ENCODE assay signal across 1 cellular context in the genomic region with DNA sequence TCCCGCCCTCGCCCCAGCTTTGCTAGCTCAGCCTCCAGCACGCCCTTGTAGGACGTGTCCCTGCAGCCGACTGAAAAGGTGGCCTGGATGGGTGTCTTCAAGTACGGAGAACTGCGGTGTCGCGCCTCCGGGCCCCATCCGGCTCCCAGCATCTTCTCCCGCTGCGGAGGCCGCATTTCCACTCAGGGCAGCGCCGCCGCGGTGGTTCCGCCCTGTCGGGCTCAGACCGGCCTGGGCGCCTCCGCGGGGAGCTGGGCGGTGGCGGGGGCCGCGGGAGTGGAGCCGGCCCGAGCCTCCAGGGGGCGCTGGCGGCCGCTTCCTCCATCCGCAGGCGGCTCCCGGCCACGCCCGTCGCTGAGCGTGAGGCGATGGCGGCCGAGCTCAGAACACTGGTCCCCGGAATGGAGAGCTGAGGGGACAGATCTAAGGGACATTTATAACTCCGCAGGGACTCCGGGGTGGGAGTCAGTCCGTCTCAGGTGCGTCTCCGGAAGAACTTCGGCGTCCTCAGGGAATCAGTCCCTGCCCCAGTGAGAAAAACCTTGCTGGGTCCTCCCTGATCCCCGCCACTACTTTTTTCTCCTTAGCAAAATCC.
A peak's percentile ranks its signal among the peaks of the same experiment; 100 is the strongest.
TF ChIP-seq lines count a peak whose summit lies in the region.

No MANE protein-coding gene starts in this region.

TF ChIP-seq in K562, 482 proteins besides CTCF, POLR2A, EP300 and RAD21 (continued from another document and continues in another):
- TF ChIP-seq, protein P1, sequence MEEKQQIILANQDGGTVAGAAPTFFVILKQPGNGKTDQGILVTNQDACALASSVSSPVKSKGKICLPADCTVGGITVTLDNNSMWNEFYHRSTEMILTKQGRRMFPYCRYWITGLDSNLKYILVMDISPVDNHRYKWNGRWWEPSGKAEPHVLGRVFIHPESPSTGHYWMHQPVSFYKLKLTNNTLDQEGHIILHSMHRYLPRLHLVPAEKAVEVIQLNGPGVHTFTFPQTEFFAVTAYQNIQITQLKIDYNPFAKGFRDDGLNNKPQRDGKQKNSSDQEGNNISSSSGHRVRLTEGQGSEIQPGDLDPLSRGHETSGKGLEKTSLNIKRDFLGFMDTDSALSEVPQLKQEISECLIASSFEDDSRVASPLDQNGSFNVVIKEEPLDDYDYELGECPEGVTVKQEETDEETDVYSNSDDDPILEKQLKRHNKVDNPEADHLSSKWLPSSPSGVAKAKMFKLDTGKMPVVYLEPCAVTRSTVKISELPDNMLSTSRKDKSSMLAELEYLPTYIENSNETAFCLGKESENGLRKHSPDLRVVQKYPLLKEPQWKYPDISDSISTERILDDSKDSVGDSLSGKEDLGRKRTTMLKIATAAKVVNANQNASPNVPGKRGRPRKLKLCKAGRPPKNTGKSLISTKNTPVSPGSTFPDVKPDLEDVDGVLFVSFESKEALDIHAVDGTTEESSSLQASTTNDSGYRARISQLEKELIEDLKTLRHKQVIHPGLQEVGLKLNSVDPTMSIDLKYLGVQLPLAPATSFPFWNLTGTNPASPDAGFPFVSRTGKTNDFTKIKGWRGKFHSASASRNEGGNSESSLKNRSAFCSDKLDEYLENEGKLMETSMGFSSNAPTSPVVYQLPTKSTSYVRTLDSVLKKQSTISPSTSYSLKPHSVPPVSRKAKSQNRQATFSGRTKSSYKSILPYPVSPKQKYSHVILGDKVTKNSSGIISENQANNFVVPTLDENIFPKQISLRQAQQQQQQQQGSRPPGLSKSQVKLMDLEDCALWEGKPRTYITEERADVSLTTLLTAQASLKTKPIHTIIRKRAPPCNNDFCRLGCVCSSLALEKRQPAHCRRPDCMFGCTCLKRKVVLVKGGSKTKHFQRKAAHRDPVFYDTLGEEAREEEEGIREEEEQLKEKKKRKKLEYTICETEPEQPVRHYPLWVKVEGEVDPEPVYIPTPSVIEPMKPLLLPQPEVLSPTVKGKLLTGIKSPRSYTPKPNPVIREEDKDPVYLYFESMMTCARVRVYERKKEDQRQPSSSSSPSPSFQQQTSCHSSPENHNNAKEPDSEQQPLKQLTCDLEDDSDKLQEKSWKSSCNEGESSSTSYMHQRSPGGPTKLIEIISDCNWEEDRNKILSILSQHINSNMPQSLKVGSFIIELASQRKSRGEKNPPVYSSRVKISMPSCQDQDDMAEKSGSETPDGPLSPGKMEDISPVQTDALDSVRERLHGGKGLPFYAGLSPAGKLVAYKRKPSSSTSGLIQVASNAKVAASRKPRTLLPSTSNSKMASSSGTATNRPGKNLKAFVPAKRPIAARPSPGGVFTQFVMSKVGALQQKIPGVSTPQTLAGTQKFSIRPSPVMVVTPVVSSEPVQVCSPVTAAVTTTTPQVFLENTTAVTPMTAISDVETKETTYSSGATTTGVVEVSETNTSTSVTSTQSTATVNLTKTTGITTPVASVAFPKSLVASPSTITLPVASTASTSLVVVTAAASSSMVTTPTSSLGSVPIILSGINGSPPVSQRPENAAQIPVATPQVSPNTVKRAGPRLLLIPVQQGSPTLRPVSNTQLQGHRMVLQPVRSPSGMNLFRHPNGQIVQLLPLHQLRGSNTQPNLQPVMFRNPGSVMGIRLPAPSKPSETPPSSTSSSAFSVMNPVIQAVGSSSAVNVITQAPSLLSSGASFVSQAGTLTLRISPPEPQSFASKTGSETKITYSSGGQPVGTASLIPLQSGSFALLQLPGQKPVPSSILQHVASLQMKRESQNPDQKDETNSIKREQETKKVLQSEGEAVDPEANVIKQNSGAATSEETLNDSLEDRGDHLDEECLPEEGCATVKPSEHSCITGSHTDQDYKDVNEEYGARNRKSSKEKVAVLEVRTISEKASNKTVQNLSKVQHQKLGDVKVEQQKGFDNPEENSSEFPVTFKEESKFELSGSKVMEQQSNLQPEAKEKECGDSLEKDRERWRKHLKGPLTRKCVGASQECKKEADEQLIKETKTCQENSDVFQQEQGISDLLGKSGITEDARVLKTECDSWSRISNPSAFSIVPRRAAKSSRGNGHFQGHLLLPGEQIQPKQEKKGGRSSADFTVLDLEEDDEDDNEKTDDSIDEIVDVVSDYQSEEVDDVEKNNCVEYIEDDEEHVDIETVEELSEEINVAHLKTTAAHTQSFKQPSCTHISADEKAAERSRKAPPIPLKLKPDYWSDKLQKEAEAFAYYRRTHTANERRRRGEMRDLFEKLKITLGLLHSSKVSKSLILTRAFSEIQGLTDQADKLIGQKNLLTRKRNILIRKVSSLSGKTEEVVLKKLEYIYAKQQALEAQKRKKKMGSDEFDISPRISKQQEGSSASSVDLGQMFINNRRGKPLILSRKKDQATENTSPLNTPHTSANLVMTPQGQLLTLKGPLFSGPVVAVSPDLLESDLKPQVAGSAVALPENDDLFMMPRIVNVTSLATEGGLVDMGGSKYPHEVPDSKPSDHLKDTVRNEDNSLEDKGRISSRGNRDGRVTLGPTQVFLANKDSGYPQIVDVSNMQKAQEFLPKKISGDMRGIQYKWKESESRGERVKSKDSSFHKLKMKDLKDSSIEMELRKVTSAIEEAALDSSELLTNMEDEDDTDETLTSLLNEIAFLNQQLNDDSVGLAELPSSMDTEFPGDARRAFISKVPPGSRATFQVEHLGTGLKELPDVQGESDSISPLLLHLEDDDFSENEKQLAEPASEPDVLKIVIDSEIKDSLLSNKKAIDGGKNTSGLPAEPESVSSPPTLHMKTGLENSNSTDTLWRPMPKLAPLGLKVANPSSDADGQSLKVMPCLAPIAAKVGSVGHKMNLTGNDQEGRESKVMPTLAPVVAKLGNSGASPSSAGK (IDR thresholded peaks at IDR 0.05) = peak; percentile 62
- TF ChIP-seq, protein P2, sequence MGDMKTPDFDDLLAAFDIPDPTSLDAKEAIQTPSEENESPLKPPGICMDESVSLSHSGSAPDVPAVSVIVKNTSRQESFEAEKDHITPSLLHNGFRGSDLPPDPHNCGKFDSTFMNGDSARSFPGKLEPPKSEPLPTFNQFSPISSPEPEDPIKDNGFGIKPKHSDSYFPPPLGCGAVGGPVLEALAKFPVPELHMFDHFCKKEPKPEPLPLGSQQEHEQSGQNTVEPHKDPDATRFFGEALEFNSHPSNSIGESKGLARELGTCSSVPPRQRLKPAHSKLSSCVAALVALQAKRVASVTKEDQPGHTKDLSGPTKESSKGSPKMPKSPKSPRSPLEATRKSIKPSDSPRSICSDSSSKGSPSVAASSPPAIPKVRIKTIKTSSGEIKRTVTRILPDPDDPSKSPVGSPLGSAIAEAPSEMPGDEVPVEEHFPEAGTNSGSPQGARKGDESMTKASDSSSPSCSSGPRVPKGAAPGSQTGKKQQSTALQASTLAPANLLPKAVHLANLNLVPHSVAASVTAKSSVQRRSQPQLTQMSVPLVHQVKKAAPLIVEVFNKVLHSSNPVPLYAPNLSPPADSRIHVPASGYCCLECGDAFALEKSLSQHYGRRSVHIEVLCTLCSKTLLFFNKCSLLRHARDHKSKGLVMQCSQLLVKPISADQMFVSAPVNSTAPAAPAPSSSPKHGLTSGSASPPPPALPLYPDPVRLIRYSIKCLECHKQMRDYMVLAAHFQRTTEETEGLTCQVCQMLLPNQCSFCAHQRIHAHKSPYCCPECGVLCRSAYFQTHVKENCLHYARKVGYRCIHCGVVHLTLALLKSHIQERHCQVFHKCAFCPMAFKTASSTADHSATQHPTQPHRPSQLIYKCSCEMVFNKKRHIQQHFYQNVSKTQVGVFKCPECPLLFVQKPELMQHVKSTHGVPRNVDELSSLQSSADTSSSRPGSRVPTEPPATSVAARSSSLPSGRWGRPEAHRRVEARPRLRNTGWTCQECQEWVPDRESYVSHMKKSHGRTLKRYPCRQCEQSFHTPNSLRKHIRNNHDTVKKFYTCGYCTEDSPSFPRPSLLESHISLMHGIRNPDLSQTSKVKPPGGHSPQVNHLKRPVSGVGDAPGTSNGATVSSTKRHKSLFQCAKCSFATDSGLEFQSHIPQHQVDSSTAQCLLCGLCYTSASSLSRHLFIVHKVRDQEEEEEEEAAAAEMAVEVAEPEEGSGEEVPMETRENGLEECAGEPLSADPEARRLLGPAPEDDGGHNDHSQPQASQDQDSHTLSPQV (IDR thresholded peaks at IDR 0.05) = peak; percentile 73
- TF ChIP-seq EWSR1 (IDR thresholded peaks at IDR 0.05; ENCODE audit: borderline replicate concordance, low read depth, partially characterized antibody) (no peak), ZFPM2 (CRISPR knock-in tag; IDR thresholded peaks at IDR 0.05) (no peak), SOX6 (IDR thresholded peaks at IDR 0.05) (peak; percentile 63), PPARD (CRISPR knock-in tag; IDR thresholded peaks at IDR 0.05) (no peak), ZNF140 (CRISPR knock-in tag; IDR thresholded peaks at IDR 0.05) (no peak), CHD4 (IDR thresholded peaks at IDR 0.05; ENCODE audit: insufficient read depth, insufficient replicate concordance, low read depth, low read length, poor library complexity, severe bottlenecking) (no peak), MYC (IDR thresholded peaks at IDR 0.05; ENCODE audit: low read depth, low read length) (peak; percentile 70; the same call in 1 of the 2 replicates), MYC (CRISPR knock-in tag; IDR thresholded peaks at IDR 0.05; ENCODE audit: borderline replicate concordance, low read depth) (no peak), SRF (CRISPR knock-in tag; IDR thresholded peaks at IDR 0.05) (peak in 1 of 2 experiments; percentile 63; a peak in 1 of 4 replicates), TEAD4 (IDR thresholded peaks at IDR 0.05; ENCODE audit: low read length) (no peak), TEAD4 (CRISPR knock-in tag; IDR thresholded peaks at IDR 0.05; ENCODE audit: borderline replicate concordance) (no peak), EP400 (IDR thresholded peaks at IDR 0.05) (0 out of 2 replicates have a peak, but pooled peaks have one; percentile 53), DPF2 (IDR thresholded peaks at IDR 0.05) (no peak), NR3C1 (CRISPR knock-in tag; IDR thresholded peaks at IDR 0.05) (no peak), RCOR1 (IDR thresholded peaks at IDR 0.05; ENCODE audit: borderline replicate concordance in 1 of 2, low read depth in 2 of 2, low read length in 2 of 2) (peak in 1 of 2 experiments; percentile 75; a peak in 2 of 4 replicates), ZSCAN32 (CRISPR knock-in tag; IDR thresholded peaks at IDR 0.05) (no peak), LEF1 (IDR thresholded peaks at IDR 0.05) (no peak), CCNT2 (IDR thresholded peaks at IDR 0.05; ENCODE audit: borderline replicate concordance, extremely low read depth, insufficient read length, low read depth, low read length) (peak; percentile 77), PHF21A (IDR thresholded peaks at IDR 0.05; ENCODE audit: borderline replicate concordance, low read depth) (no peak)
- TF ChIP-seq, protein P3, sequence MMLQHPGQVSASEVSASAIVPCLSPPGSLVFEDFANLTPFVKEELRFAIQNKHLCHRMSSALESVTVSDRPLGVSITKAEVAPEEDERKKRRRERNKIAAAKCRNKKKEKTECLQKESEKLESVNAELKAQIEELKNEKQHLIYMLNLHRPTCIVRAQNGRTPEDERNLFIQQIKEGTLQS (IDR thresholded peaks at IDR 0.05) = no peak
- TF ChIP-seq, protein P3 (CRISPR knock-in tag; conservative IDR thresholded peaks at IDR 0.05) = no peak
- TF ChIP-seq, protein P4, sequence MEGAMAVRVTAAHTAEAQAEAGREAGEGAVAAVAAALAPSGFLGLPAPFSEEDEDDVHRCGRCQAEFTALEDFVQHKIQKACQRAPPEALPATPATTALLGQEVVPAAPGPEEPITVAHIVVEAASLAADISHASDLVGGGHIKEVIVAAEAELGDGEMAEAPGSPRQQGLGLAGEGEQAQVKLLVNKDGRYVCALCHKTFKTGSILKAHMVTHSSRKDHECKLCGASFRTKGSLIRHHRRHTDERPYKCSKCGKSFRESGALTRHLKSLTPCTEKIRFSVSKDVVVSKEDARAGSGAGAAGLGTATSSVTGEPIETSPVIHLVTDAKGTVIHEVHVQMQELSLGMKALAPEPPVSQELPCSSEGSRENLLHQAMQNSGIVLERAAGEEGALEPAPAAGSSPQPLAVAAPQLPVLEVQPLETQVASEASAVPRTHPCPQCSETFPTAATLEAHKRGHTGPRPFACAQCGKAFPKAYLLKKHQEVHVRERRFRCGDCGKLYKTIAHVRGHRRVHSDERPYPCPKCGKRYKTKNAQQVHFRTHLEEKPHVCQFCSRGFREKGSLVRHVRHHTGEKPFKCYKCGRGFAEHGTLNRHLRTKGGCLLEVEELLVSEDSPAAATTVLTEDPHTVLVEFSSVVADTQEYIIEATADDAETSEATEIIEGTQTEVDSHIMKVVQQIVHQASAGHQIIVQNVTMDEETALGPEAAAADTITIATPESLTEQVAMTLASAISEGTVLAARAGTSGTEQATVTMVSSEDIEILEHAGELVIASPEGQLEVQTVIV (CRISPR knock-in tag; IDR thresholded peaks at IDR 0.05; ENCODE audit: borderline replicate concordance) = no peak
- TF ChIP-seq, protein P5, sequence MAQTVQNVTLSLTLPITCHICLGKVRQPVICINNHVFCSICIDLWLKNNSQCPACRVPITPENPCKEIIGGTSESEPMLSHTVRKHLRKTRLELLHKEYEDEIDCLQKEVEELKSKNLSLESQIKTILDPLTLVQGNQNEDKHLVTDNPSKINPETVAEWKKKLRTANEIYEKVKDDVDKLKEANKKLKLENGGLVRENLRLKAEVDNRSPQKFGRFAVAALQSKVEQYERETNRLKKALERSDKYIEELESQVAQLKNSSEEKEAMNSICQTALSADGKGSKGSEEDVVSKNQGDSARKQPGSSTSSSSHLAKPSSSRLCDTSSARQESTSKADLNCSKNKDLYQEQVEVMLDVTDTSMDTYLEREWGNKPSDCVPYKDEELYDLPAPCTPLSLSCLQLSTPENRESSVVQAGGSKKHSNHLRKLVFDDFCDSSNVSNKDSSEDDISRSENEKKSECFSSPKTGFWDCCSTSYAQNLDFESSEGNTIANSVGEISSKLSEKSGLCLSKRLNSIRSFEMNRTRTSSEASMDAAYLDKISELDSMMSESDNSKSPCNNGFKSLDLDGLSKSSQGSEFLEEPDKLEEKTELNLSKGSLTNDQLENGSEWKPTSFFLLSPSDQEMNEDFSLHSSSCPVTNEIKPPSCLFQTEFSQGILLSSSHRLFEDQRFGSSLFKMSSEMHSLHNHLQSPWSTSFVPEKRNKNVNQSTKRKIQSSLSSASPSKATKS (CRISPR knock-in tag; IDR thresholded peaks at IDR 0.05) = no peak
